In genomic region chr6:99187429-99187828, GRCh38 we compare ENCODE assay signal across 18 cellular contexts.
DNase-seq lines count a peak whose midpoint lies in the region; ATAC-seq and TF ChIP-seq lines count a peak whose summit lies in the region.
"Had no signal": no experiment of that assay in that cellular context is flagged by ENCODE, and none has a peak within 500 bp of the region (broad histone marks: within the 10 kb centered on the region; RNA-seq: fewer than 3 reads in every experiment).

No MANE protein-coding gene starts in this region.

- H3K36me3 ChIP-seq in psoas muscle (ENCODE audit: insufficient read depth in 1 of 2, low read depth in 1 of 2) (no peaks in the 10 kb centered on the region), H7 (replicated peaks; ENCODE audit: control insufficient read depth, insufficient read depth, low read length) (no peaks in the 10 kb centered on the region)
- H3K36me3 ChIP-seq: adrenal gland, esophagus muscularis mucosa, sigmoid colon had no signal

- H3K27me3 Mint-ChIP-seq in activated CD4-positive, alpha-beta T cell treated with anti-CD3 and anti-CD28 coated beads for 36 hours: peaks cover 29% of the 10 kb centered on the region
- H3K27me3 Mint-ChIP-seq in nephron progenitor cell (ENCODE audit: low read depth, poor library complexity): no peaks in the 10 kb centered on the region
- H3K27me3 Mint-ChIP-seq: type B pancreatic cell had no signal

- POLR2A ChIA-PET in activated CD4-positive, alpha-beta T cell treated with anti-CD3 and anti-CD28 coated beads for 36 hours (lab: Charles Lee): no interaction called here

- H3K4me3 Mint-ChIP-seq in activated CD4-positive, alpha-beta T cell treated with anti-CD3 and anti-CD28 coated beads for 36 hours: no peak overlapping the region
- no peak overlapping the region for H3K4me3 Mint-ChIP-seq in nephron progenitor cell
- H3K4me3 Mint-ChIP-seq: stimulated activated naive B cell treated with anti-CD40 and anti-IgM and Interleukin-4, amounts not matched to agents 10 μg/mL and 1 μg/mL and 100 μg/mL, for 72 hours; type B pancreatic cell had no signal

- no peaks in the 10 kb centered on the region for H3K27me3 ChIP-seq in foreskin keratinocyte
- no peaks in the 10 kb centered on the region for H3K27me3 ChIP-seq in psoas muscle (ENCODE audit: insufficient read depth in 3 of 3, low read length in 2 of 3)
- H3K27me3 ChIP-seq in H7 (ENCODE audit: control insufficient read depth, insufficient read depth, low read length): no peaks in the 10 kb centered on the region
- H3K27me3 ChIP-seq: adrenal gland, esophagus muscularis mucosa, sigmoid colon had no signal

- H3K9me3 Mint-ChIP-seq in activated CD4-positive, alpha-beta T cell treated with anti-CD3 and anti-CD28 coated beads for 36 hours (ENCODE audit: low read depth): peaks cover 1% of the 10 kb centered on the region
- peaks cover 6% of the 10 kb centered on the region for H3K9me3 Mint-ChIP-seq in nephron progenitor cell
- H3K9me3 Mint-ChIP-seq: type B pancreatic cell had no signal

- H3K27ac ChIP-seq in foreskin keratinocyte (no peak overlapping the region), psoas muscle (no peak overlapping the region)
- H3K27ac ChIP-seq: adrenal gland, esophagus muscularis mucosa, sigmoid colon had no signal

- TF ChIP-seq CTCF in foreskin keratinocyte (conservative IDR thresholded peaks at IDR 0.05): no peak
- no peak for TF ChIP-seq CTCF in psoas muscle (IDR thresholded peaks at IDR 0.05)
- TF ChIP-seq CTCF in nephron progenitor cell (IDR thresholded peaks at IDR 0.05): no peak

- intact Hi-C loops in psoas muscle (cut with DNase I): no loop called here
- intact Hi-C loops in activated CD4-positive, alpha-beta T cell treated with anti-CD3 and anti-CD28 coated beads for 36 hours (cut with DNase I, micrococcal nuclease): no loop called here

- H3K9me3 ChIP-seq in psoas muscle: no peaks in the 10 kb centered on the region
- H3K9me3 ChIP-seq: adrenal gland, esophagus muscularis mucosa, sigmoid colon had no signal

- CTCF ChIA-PET in activated CD4-positive, alpha-beta T cell treated with anti-CD3 and anti-CD28 coated beads for 36 hours (lab: Charles Lee): no interaction called here

- DNase-seq in HT1080 (ENCODE audit: low read depth) (peak; percentile 6), NCI-H345 (lab: John Stamatoyannopoulos, UW) (peak; percentile 43), foreskin keratinocyte (no peak), psoas muscle (no peak), nephron progenitor cell (no peak), H7 (no peak)
- DNase-seq in activated CD4-positive, alpha-beta T cell treated with anti-CD3 and anti-CD28 coated beads for 36 hours: no peak
- DNase-seq: activated CD4-positive, alpha-beta T cell treated with anti-CD3 and anti-CD28 coated beads for 48 hours; activated CD8-positive, alpha-beta memory T cell treated with anti-CD3 and anti-CD28 coated beads, Interleukin-2, amount 50 U/mL, for 4 hours; activated gamma-delta T cell; adrenal gland; central memory CD4-positive, alpha-beta T cell; COR-L47; KG1; sigmoid colon; stimulated activated naive B cell treated with anti-CD40 and anti-IgM and Interleukin-4, amounts not matched to agents 10 μg/mL and 1 μg/mL and 100 μg/mL, for 72 hours had no signal

- peaks cover 6% of the 10 kb centered on the region for H3K4me1 Mint-ChIP-seq in activated CD4-positive, alpha-beta T cell treated with anti-CD3 and anti-CD28 coated beads for 36 hours
- H3K4me1 Mint-ChIP-seq in nephron progenitor cell: no peaks in the 10 kb centered on the region

- ATAC-seq in foreskin keratinocyte (peak; percentile 53), psoas muscle (peak; percentile 65 to 91 (median 80))
- ATAC-seq in activated CD4-positive, alpha-beta T cell treated with anti-CD3 and anti-CD28 coated beads for 36 hours: no peak
- ATAC-seq: stimulated activated naive B cell treated with anti-CD40 and anti-IgM and Interleukin-4, amounts not matched to agents 10 μg/mL and 1 μg/mL and 100 μg/mL, for 72 hours had no signal

- WGBS in psoas muscle, 3 donors: 64 to 88% (median 65%) methylated on average over 2 of the region's 2 CpGs

- no peaks in the 10 kb centered on the region for H3K36me3 Mint-ChIP-seq in activated CD4-positive, alpha-beta T cell treated with anti-CD3 and anti-CD28 coated beads for 36 hours (ENCODE audit: low read depth)
- H3K36me3 Mint-ChIP-seq in nephron progenitor cell (ENCODE audit: low read depth): no peaks in the 10 kb centered on the region
- H3K36me3 Mint-ChIP-seq: stimulated activated naive B cell treated with anti-CD40 and anti-IgM and Interleukin-4, amounts not matched to agents 10 μg/mL and 1 μg/mL and 100 μg/mL, for 72 hours; type B pancreatic cell had no signal

- H3K4me1 ChIP-seq in foreskin keratinocyte (no peaks in the 10 kb centered on the region), psoas muscle (no peaks in the 10 kb centered on the region)
- H3K4me1 ChIP-seq: adrenal gland had no signal

- no peak overlapping the region for H3K27ac Mint-ChIP-seq in activated CD4-positive, alpha-beta T cell treated with anti-CD3 and anti-CD28 coated beads for 36 hours
- no peak overlapping the region for H3K27ac Mint-ChIP-seq in nephron progenitor cell
- H3K27ac Mint-ChIP-seq: stimulated activated naive B cell treated with anti-CD40 and anti-IgM and Interleukin-4, amounts not matched to agents 10 μg/mL and 1 μg/mL and 100 μg/mL, for 72 hours; type B pancreatic cell had no signal

- H3K4me3 ChIP-seq in psoas muscle: no peak overlapping the region
- no peak overlapping the region for H3K4me3 ChIP-seq in H7 (ENCODE audit: insufficient read depth, low read depth, low read length)
- H3K4me3 ChIP-seq: adrenal gland, esophagus muscularis mucosa, sigmoid colon had no signal

Comparison
In these comparisons a context has a peak if more than half of its experiments do, and no peak if none do; other contexts are left out.
1. DNase-seq: peak in HT1080 (single experiment) and NCI-H345 (single experiment); none in foreskin keratinocyte (0 of 2), psoas muscle (0 of 2), activated CD4-positive, alpha-beta T cell treated with anti-CD3 and anti-CD28 coated beads for 36 hours (single experiment), nephron progenitor cell (single experiment) and H7 (single experiment).